1 cellular context compared by ENCODE assay signal in genomic region chr19:33740811-33741396, GRCh38.
TF ChIP-seq lines count a peak whose summit lies in the region.

No MANE protein-coding gene starts in this region.

TF ChIP-seq in H1, 55 proteins besides CTCF, POLR2A, EP300 and RAD21:
- no peak for TF ChIP-seq POLR2AphosphoS5 (IDR thresholded peaks at IDR 0.05; ENCODE audit: low read depth, low read length)
- TF ChIP-seq BCL11A (IDR thresholded peaks at IDR 0.05; ENCODE audit: low read depth in 2 of 2, low read length in 2 of 2) = no peak
- no peak for TF ChIP-seq KDM4A (IDR thresholded peaks at IDR 0.05; ENCODE audit: low read depth, low read length, severe bottlenecking)
- TF ChIP-seq MAX (IDR thresholded peaks at IDR 0.05) = no peak
- TF ChIP-seq RBBP5 (IDR thresholded peaks at IDR 0.05; ENCODE audit: borderline replicate concordance, low read depth, low read length) = no peak
- 0 out of 4 replicates have a peak, but pooled peaks of 1 of the 2 experiments have one; percentile 51 for TF ChIP-seq HDAC2 (IDR thresholded peaks at IDR 0.05; ENCODE audit: borderline replicate concordance in 1 of 2, low read depth in 2 of 2, low read length in 2 of 2)
- TF ChIP-seq FOSL1 (IDR thresholded peaks at IDR 0.05; ENCODE audit: insufficient read depth, low read depth, low read length) = no peak
- TF ChIP-seq JUN (IDR thresholded peaks at IDR 0.05; ENCODE audit: low read depth, low read length) = no peak
- TF ChIP-seq TBP (IDR thresholded peaks at IDR 0.05; ENCODE audit: low read depth, low read length) = no peak
- no peak for TF ChIP-seq CHD1 (IDR thresholded peaks at IDR 0.05; ENCODE audit: low read depth, low read length)
- TF ChIP-seq TCF12 (IDR thresholded peaks at IDR 0.05; ENCODE audit: low read depth, low read length) = no peak
- peak; percentile 84 to 90; a peak in 2 of 4 replicates for TF ChIP-seq SIN3A (conservative IDR thresholded peaks at IDR 0.05 in 1 of 2, IDR thresholded peaks at IDR 0.05 in 1 of 2; ENCODE audit: low read depth in 1 of 2, low read length in 2 of 2)
- TF ChIP-seq GABPA (IDR thresholded peaks at IDR 0.05; ENCODE audit: borderline replicate concordance, insufficient read depth, low read length) = peak; percentile 51; the same call in 1 of the 2 replicates
- TF ChIP-seq ATF2 (IDR thresholded peaks at IDR 0.05; ENCODE audit: low read length) = no peak
- TF ChIP-seq JUND (IDR thresholded peaks at IDR 0.05; ENCODE audit: low read length) = no peak
- no peak for TF ChIP-seq SUZ12 (IDR thresholded peaks at IDR 0.05; ENCODE audit: low read length)
- no peak for TF ChIP-seq CREB1 (IDR thresholded peaks at IDR 0.05)
- no peak for TF ChIP-seq CTBP2 (IDR thresholded peaks at IDR 0.05; ENCODE audit: borderline replicate concordance, insufficient read depth, insufficient read length, low read length)
- no peak for TF ChIP-seq ASH2L (IDR thresholded peaks at IDR 0.05; ENCODE audit: low read length)
- no peak for TF ChIP-seq NRF1 (IDR thresholded peaks at IDR 0.05; ENCODE audit: low read depth, low read length)
- no peak for TF ChIP-seq GTF2F1 (IDR thresholded peaks at IDR 0.05; ENCODE audit: borderline replicate concordance, low read depth, low read length)
- TF ChIP-seq SP4 (IDR thresholded peaks at IDR 0.05; ENCODE audit: low read length) = no peak
- TF ChIP-seq E2F6 (IDR thresholded peaks at IDR 0.05) = no peak
- peak; percentile 53 for TF ChIP-seq TAF7 (optimal IDR thresholded peaks at IDR 0.05; ENCODE audit: borderline replicate concordance, low read depth, low read length)
